Comparison of ENCODE assay signal across 2 cellular contexts in the genomic region with DNA sequence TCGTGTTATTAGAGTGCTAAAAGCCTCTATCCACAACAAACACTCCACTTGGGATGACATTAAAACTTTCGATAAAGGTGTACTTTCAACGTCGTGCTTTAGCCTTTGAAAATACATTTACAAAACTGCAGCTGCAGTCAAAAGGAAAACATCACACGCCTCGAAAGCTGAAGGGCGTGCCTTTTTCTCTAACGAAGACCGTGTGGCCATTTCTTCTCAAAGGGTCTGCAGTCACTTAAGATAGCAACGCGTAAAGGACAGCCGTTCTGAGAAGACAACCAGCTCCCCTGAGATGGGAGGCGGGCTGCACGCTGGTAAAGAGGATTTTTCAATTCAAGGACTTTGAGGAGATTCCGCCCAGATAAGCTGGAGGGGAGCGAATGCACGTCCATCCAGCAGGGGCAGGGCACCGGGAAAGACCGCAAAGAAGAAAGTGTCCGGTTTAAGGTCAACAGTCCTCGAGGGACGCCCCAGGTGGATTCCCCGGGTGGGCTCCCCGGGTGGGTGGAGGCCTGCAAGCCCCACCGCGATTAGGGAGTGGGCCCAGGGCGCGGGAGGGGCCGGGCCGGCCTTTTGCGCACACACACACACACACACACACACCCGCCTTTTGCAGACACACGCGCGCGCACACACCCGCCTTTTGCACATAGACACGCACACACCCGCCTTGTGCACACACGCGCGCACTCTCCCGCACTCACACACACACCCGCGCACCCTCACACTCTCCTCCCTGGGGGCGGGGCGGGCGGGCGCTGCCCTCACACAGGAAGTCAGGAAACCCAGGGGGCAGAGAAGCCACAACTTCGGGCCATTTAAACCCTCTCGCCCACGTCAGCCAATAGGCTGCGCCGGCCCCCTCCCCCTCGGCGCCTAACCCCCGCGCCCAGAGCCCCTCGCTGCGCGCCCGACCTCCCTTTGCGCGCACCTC.
TF ChIP-seq lines count a peak whose summit lies in the region.

No MANE protein-coding gene starts in this region.

TF ChIP-seq in IMR-90, 13 proteins besides CTCF, POLR2A, EP300 and RAD21:
- TF ChIP-seq, protein P1, sequence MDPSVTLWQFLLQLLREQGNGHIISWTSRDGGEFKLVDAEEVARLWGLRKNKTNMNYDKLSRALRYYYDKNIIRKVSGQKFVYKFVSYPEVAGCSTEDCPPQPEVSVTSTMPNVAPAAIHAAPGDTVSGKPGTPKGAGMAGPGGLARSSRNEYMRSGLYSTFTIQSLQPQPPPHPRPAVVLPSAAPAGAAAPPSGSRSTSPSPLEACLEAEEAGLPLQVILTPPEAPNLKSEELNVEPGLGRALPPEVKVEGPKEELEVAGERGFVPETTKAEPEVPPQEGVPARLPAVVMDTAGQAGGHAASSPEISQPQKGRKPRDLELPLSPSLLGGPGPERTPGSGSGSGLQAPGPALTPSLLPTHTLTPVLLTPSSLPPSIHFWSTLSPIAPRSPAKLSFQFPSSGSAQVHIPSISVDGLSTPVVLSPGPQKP (IDR thresholded peaks at IDR 0.05; ENCODE audit: borderline replicate concordance, low read depth, low read length): no peak
- TF ChIP-seq CHD1 (IDR thresholded peaks at IDR 0.05; ENCODE audit: low read depth, low read length): 0 out of 2 replicates have a peak, but pooled peaks have one; percentile 22

TF ChIP-seq in SK-N-SH treated with all-trans-retinoic acid at 6 μM for 48 hours, 23 proteins besides CTCF, POLR2A, EP300 and RAD21:
- no peak for TF ChIP-seq ZFP30 (CRISPR knock-in tag; IDR thresholded peaks at IDR 0.05)
- TF ChIP-seq ZNF8 (CRISPR knock-in tag; IDR thresholded peaks at IDR 0.05): no peak
